ENCODE assay signal across 8 cellular contexts in genomic region chr1:1208713-1209433, GRCh38. TPM values are rescaled to one million over a fixed set of nuclear protein-coding genes. Genes with fewer than 3 reads are reported as not detected.
DNase-seq lines count a peak whose midpoint lies in the region; ATAC-seq and TF ChIP-seq lines count a peak whose summit lies in the region.

No MANE protein-coding gene starts in this region.

- H3K36me3 ChIP-seq in BLaER1 treated with 17β-estradiol and CSF1 and Interleukin-3, amounts not matched to agents 10 nM and 100 nM: no peaks in the 10 kb centered on the region
- H3K36me3 ChIP-seq in mucosa of descending colon (ENCODE audit: low read depth): no peaks in the 10 kb centered on the region

- peak overlapping the region; percentile 90 to 99 (median 97) for H3K4me2 ChIP-seq in BLaER1 treated with 17β-estradiol and CSF1 and Interleukin-3, amounts not matched to agents 10 nM and 100 nM

- H3K27me3 ChIP-seq in BLaER1 treated with 17β-estradiol and CSF1 and Interleukin-3, amounts not matched to agents 10 nM and 100 nM: peaks cover 31 to 78% (median 48%) of the 10 kb centered on the region in 11 experiments

- DNase-seq in M059J (ENCODE audit: low read depth) (peak; percentile 44), mucosa of descending colon (peak; percentile 33 to 67 (median 54)), NCI-H446 (lab: John Stamatoyannopoulos, UW) (no peak), NCI-H1092 treated with DMSO at 0.1 percent for 48 hours (lab: John Stamatoyannopoulos, UW) (no peak)
- peak; percentile 75 to 79 for DNase-seq in activated T-cell treated with anti-CD3 and anti-CD28 coated beads, Interleukin-2, amount 50 U/mL, for 48 hours

- peaks cover 0 to 82% (median 53%) of the 10 kb centered on the region in 11 experiments; a peak in 17 of 22 replicates for H4K20me1 ChIP-seq in BLaER1 treated with 17β-estradiol and CSF1 and Interleukin-3, amounts not matched to agents 10 nM and 100 nM

- TF ChIP-seq CTCF in mucosa of descending colon (IDR thresholded peaks at IDR 0.05): no peak

- H3K4me1 ChIP-seq in BLaER1 treated with 17β-estradiol and CSF1 and Interleukin-3, amounts not matched to agents 10 nM and 100 nM: peaks cover 87 to 91% (median 89%) of the 10 kb centered on the region in 10 experiments
- peaks cover 17% of the 10 kb centered on the region for H3K4me1 ChIP-seq in mucosa of descending colon (ENCODE audit: low read depth)

- intact Hi-C loops in mucosa of descending colon (cut with DNase I, micrococcal nuclease): no loop called here

- peak overlapping the region in 9 of 10 experiments; percentile 31 to 61 (median 47); a peak in 13 of 20 replicates for H3K4me3 ChIP-seq in BLaER1 treated with 17β-estradiol and CSF1 and Interleukin-3, amounts not matched to agents 10 nM and 100 nM
- H3K4me3 ChIP-seq in mucosa of descending colon: no peak overlapping the region

- H3K27ac ChIP-seq in BLaER1 treated with 17β-estradiol and CSF1 and Interleukin-3, amounts not matched to agents 10 nM and 100 nM: peak overlapping the region in 10 of 11 experiments; percentile 42 to 86 (median 67); a peak in 16 of 22 replicates

- peak overlapping the region in 8 of 11 experiments; percentile 41 to 76 (median 66); a peak in 16 of 22 replicates for H3K9ac ChIP-seq in BLaER1 treated with 17β-estradiol and CSF1 and Interleukin-3, amounts not matched to agents 10 nM and 100 nM

- H3K9me3 ChIP-seq in BLaER1 treated with 17β-estradiol and CSF1 and Interleukin-3, amounts not matched to agents 10 nM and 100 nM (replicated peaks in 1 of 11): no peaks in the 10 kb centered on the region; a peak in 1 of 22 replicates
- no peaks in the 10 kb centered on the region for H3K9me3 ChIP-seq in mucosa of descending colon

- ATAC-seq in mucosa of descending colon (peak; percentile 15), HG02623 (IDR thresholded peaks at IDR 0.05; ENCODE audit: unreplicated experiment) (no peak), GM18870 (IDR thresholded peaks at IDR 0.05; ENCODE audit: unreplicated experiment) (no peak)

RNA-seq across cellular contexts. Expression of gene TNFRSF18, which starts 2.5 kb away (rescaled TPM):
- not detected in 2 replicates for total RNA-seq in M059J (2014; rRNA removed; shearing (Covaris generic))
- total RNA-seq in mucosa of descending colon: 1 to 10 TPM; 1.6 to 2.2 (median 2.2) TPM

RNA-seq across cellular contexts. Expression of gene TNFRSF4, which starts 5.1 kb away (rescaled TPM):
- total RNA-seq in M059J (2014; rRNA removed; shearing (Covaris generic)): not detected in 2 replicates
- 1 to 10 TPM in 1 of 3 donors, under 1 TPM in 2; 0.69 to 1.2 (median 0.80) TPM for total RNA-seq in mucosa of descending colon

RNA-seq across cellular contexts. Expression of gene SDF4, which starts 22.9 kb away (rescaled TPM):
- 100 and 196 TPM in 2 replicates for total RNA-seq in M059J (2014; rRNA removed; shearing (Covaris generic))
- 100 to 1,000 TPM; 169 to 257 (median 226) TPM for total RNA-seq in mucosa of descending colon

RNA-seq across cellular contexts. Expression of gene B3GALT6, which starts 23.2 kb away (rescaled TPM):
- total RNA-seq in M059J (2014; rRNA removed; shearing (Covaris generic)): 17.4 and 30.1 TPM in 2 replicates
- 10 to 100 TPM in 1 of 3 donors, 1 to 10 TPM in 2; 7.3 to 12.5 (median 9.0) TPM for total RNA-seq in mucosa of descending colon

RNA-seq across cellular contexts. Expression of gene TTLL10, which starts 35.2 kb away (rescaled TPM):
- not detected in 2 replicates for total RNA-seq in M059J (2014; rRNA removed; shearing (Covaris generic))
- 1 to 10 TPM in 2 of 3 donors, under 1 TPM in 1; 0.32 to 4.4 (median 1.8) TPM for total RNA-seq in mucosa of descending colon

Comparison
In these comparisons a context has a peak if more than half of its experiments do, and no peak if none do; other contexts are left out.
1. DNase-seq: peak in M059J (single experiment), activated T-cell treated with anti-CD3 and anti-CD28 coated beads, Interleukin-2, amount 50 U/mL, for 48 hours (2 of 2) and mucosa of descending colon (3 of 3); none in NCI-H446 (0 of 2) and NCI-H1092 treated with DMSO at 0.1 percent for 48 hours (single experiment).